Comparison of ENCODE assay signal across 8 cellular contexts in the genomic region with DNA sequence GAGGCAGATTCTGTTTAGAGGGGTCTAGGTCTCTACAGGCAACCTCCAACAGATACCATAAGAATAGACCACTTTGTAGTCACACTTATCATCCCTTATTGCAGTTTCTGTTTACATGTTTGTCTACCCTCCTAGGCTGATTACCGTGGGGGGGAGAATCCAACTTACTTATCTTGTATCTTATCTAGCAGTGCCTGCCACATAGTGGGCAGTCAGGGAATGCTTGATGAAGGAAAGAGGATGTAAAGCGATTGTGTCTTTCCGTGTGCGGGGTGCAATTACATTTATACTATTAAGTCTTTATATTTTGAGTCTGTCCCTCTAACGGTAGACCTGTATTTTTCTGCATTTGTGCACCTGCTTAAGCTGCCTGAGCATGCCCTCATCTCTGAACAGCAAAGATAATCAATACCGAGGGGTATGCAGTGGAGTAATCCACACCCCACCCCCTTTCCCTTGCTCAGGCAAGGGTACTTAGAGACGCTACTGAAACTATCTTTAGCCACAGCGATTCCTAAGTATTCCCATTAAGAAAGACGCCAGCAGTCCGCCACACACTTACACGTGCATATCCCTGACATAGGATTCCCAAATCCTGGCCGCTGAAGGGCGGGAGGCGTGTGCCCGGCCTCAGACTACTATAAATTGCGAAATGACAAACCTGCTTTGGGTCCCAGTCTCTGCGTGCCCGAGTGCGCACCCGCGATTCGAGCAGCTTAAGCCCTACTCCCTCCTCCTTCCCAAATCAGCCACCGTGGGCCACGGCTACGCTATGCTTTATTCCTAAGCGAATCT. TPM values are rescaled to one million over a fixed set of nuclear protein-coding genes. Genes with fewer than 3 reads are reported as not detected.
DNase-seq lines count a peak whose midpoint lies in the region; ATAC-seq lines count a peak whose summit lies in the region.

No MANE protein-coding gene starts in this region.

- peaks cover 35% of the 10 kb centered on the region for H3K36me3 Mint-ChIP-seq in activated T-helper 2 cell treated with anti-CD3 and anti-CD28 coated beads, Interferon-gamma antibody, Interleukin-2, Interleukin-4, amounts not matched to agents 10 μg/mL and 5 μg/mL and 100 μg/mL, durations not matched to agents 14 hours and 24 hours and 36 hours (ENCODE audit: low read depth)
- peaks cover 21 to 32% of the 10 kb centered on the region in 2 donors for H3K36me3 Mint-ChIP-seq in stimulated activated naive B cell treated with anti-CD40 and anti-IgM and Interleukin-4, amounts not matched to agents 10 μg/mL and 1 μg/mL and 100 μg/mL, for 72 hours

- DNase-seq in GM04503 (ENCODE audit: low read depth) (peak; percentile 16), NCI-H345 (lab: John Stamatoyannopoulos, UW) (no peak), hypothalamus (lab: John Stamatoyannopoulos, UW) (no peak)
- no peak for DNase-seq in activated T-helper 2 cell treated with anti-CD3 and anti-CD28 coated beads, Interferon-gamma antibody, Interleukin-2, Interleukin-4, amounts not matched to agents 10 μg/mL and 5 μg/mL and 100 μg/mL, durations not matched to agents 14 hours and 24 hours and 36 hours (ENCODE audit: low spot score)
- no peak for DNase-seq in stimulated activated naive B cell treated with anti-CD40 and anti-IgM and Interleukin-4, amounts not matched to agents 10 μg/mL and 1 μg/mL and 100 μg/mL, for 72 hours
- no peak for DNase-seq in activated CD4-positive, alpha-beta T cell treated with anti-CD3 and anti-CD28 coated beads for 48 hours

- peak overlapping the region; percentile 92 for H3K27ac Mint-ChIP-seq in activated T-helper 2 cell treated with anti-CD3 and anti-CD28 coated beads, Interferon-gamma antibody, Interleukin-2, Interleukin-4, amounts not matched to agents 10 μg/mL and 5 μg/mL and 100 μg/mL, durations not matched to agents 14 hours and 24 hours and 36 hours
- H3K27ac Mint-ChIP-seq in stimulated activated naive B cell treated with anti-CD40 and anti-IgM and Interleukin-4, amounts not matched to agents 10 μg/mL and 1 μg/mL and 100 μg/mL, for 72 hours: peak overlapping the region; percentile 98

- peaks cover 54% of the 10 kb centered on the region for H3K27me3 ChIP-seq in HUES48 (ENCODE audit: control insufficient read depth, insufficient read depth, low read length)

- intact Hi-C loops in activated T-helper 2 cell treated with anti-CD3 and anti-CD28 coated beads, Interferon-gamma antibody, Interleukin-2, Interleukin-4, amounts not matched to agents 10 μg/mL and 5 μg/mL and 100 μg/mL, durations not matched to agents 14 hours and 24 hours and 36 hours (cut with micrococcal nuclease): loop anchor here (5.0 kb wide), 2 partner anchors 79 to 794 kb away; no protein-coding TSS in a partner anchor

- H3K27me3 Mint-ChIP-seq in activated T-helper 2 cell treated with anti-CD3 and anti-CD28 coated beads, Interferon-gamma antibody, Interleukin-2, Interleukin-4, amounts not matched to agents 10 μg/mL and 5 μg/mL and 100 μg/mL, durations not matched to agents 14 hours and 24 hours and 36 hours (ENCODE audit: low read depth): peaks cover 44% of the 10 kb centered on the region
- peaks cover 21 to 30% of the 10 kb centered on the region in 2 donors for H3K27me3 Mint-ChIP-seq in stimulated activated naive B cell treated with anti-CD40 and anti-IgM and Interleukin-4, amounts not matched to agents 10 μg/mL and 1 μg/mL and 100 μg/mL, for 72 hours

- peaks cover 45% of the 10 kb centered on the region for H3K4me1 ChIP-seq in HUES48 (ENCODE audit: control insufficient read depth, insufficient read depth, low read length)

- peak; percentile 47 to 49 for ATAC-seq in stimulated activated naive B cell treated with anti-CD40 and anti-IgM and Interleukin-4, amounts not matched to agents 10 μg/mL and 1 μg/mL and 100 μg/mL, for 72 hours (replicated peaks)

- H3K9me3 Mint-ChIP-seq in activated T-helper 2 cell treated with anti-CD3 and anti-CD28 coated beads, Interferon-gamma antibody, Interleukin-2, Interleukin-4, amounts not matched to agents 10 μg/mL and 5 μg/mL and 100 μg/mL, durations not matched to agents 14 hours and 24 hours and 36 hours: no peaks in the 10 kb centered on the region
- H3K9me3 Mint-ChIP-seq in stimulated activated naive B cell treated with anti-CD40 and anti-IgM and Interleukin-4, amounts not matched to agents 10 μg/mL and 1 μg/mL and 100 μg/mL, for 72 hours: no peaks in the 10 kb centered on the region

- H3K36me3 ChIP-seq in HUES48 (ENCODE audit: control insufficient read depth, insufficient read depth, low read length): peaks cover 28% of the 10 kb centered on the region

- peaks cover 46% of the 10 kb centered on the region for H3K4me1 Mint-ChIP-seq in activated T-helper 2 cell treated with anti-CD3 and anti-CD28 coated beads, Interferon-gamma antibody, Interleukin-2, Interleukin-4, amounts not matched to agents 10 μg/mL and 5 μg/mL and 100 μg/mL, durations not matched to agents 14 hours and 24 hours and 36 hours (ENCODE audit: low read depth)
- H3K4me1 Mint-ChIP-seq in stimulated activated naive B cell treated with anti-CD40 and anti-IgM and Interleukin-4, amounts not matched to agents 10 μg/mL and 1 μg/mL and 100 μg/mL, for 72 hours: peaks cover 34 to 48% of the 10 kb centered on the region in 2 donors

- H3K4me3 Mint-ChIP-seq in activated T-helper 2 cell treated with anti-CD3 and anti-CD28 coated beads, Interferon-gamma antibody, Interleukin-2, Interleukin-4, amounts not matched to agents 10 μg/mL and 5 μg/mL and 100 μg/mL, durations not matched to agents 14 hours and 24 hours and 36 hours (ENCODE audit: low read depth): peak overlapping the region; percentile 90
- H3K4me3 Mint-ChIP-seq in stimulated activated naive B cell treated with anti-CD40 and anti-IgM and Interleukin-4, amounts not matched to agents 10 μg/mL and 1 μg/mL and 100 μg/mL, for 72 hours: peak overlapping the region; percentile 93

- H3K4me3 ChIP-seq in HUES48 (ENCODE audit: low read depth, low read length) (peak overlapping the region; percentile 88), iPS-11a (ENCODE audit: low read depth, low read length) (peak overlapping the region; percentile 62)

- H3K9me3 ChIP-seq in HUES48 (ENCODE audit: control insufficient read depth, insufficient read depth, low read length): no peaks in the 10 kb centered on the region

- no peak overlapping the region for H3K9ac ChIP-seq in HUES48 (ENCODE audit: low read depth, low read length)

- H3K27ac ChIP-seq in HUES48 (ENCODE audit: low read depth, low read length): peak overlapping the region; percentile 36

RNA-seq across cellular contexts. Expression of a gene that starts 0.6 kb away (rescaled TPM):
- 101 and 107 TPM in 2 replicates for total RNA-seq in activated T-helper 2 cell treated with anti-CD3 and anti-CD28 coated beads, Interferon-gamma antibody, Interleukin-2, Interleukin-4, amounts not matched to agents 10 μg/mL and 5 μg/mL and 100 μg/mL, durations not matched to agents 14 hours and 24 hours and 36 hours

RNA-seq across cellular contexts. Expression of a gene that starts 10.8 kb away (rescaled TPM):
- 0.23 and 0.37 TPM in 2 replicates for total RNA-seq in activated T-helper 2 cell treated with anti-CD3 and anti-CD28 coated beads, Interferon-gamma antibody, Interleukin-2, Interleukin-4, amounts not matched to agents 10 μg/mL and 5 μg/mL and 100 μg/mL, durations not matched to agents 14 hours and 24 hours and 36 hours
